ENCODE assay signal across 1 cellular context in genomic region chr19:3990815-3991117, GRCh38.
TF ChIP-seq lines count a peak whose summit lies in the region.

No MANE protein-coding gene starts in this region.

TF ChIP-seq in K562, 482 proteins besides CTCF, POLR2A, EP300 and RAD21 (continued from another document and continues in another):
- TF ChIP-seq UBTF (IDR thresholded peaks at IDR 0.05; ENCODE audit: borderline replicate concordance in 1 of 2, low read depth in 2 of 2, low read length in 2 of 2): no peak
- TF ChIP-seq MCM3 (IDR thresholded peaks at IDR 0.05): no peak
- TF ChIP-seq E2F5 (CRISPR knock-in tag; IDR thresholded peaks at IDR 0.05): no peak
- TF ChIP-seq GABPB2 (CRISPR knock-in tag; conservative IDR thresholded peaks at IDR 0.05): no peak
- no peak for TF ChIP-seq CCNT2 (IDR thresholded peaks at IDR 0.05; ENCODE audit: borderline replicate concordance, extremely low read depth, insufficient read length, low read depth, low read length)
- no peak for TF ChIP-seq POU5F1 (IDR thresholded peaks at IDR 0.05; ENCODE audit: borderline replicate concordance, low read depth, low read length, partially characterized antibody)
- TF ChIP-seq GATAD2A (IDR thresholded peaks at IDR 0.05): no peak
- no peak for TF ChIP-seq JUND (IDR thresholded peaks at IDR 0.05; ENCODE audit: borderline replicate concordance, low read depth, low read length)
- TF ChIP-seq JUND (tag; IDR thresholded peaks at IDR 0.05; ENCODE audit: borderline replicate concordance, low read depth, low read length): no peak
- 0 out of 2 replicates have a peak, but pooled peaks have one; percentile 21 for TF ChIP-seq ZEB2 (IDR thresholded peaks at IDR 0.05)
- TF ChIP-seq KLF6 (CRISPR knock-in tag; IDR thresholded peaks at IDR 0.05; ENCODE audit: borderline replicate concordance): no peak
- no peak for TF ChIP-seq CREM (IDR thresholded peaks at IDR 0.05; ENCODE audit: low read depth)
- no peak for TF ChIP-seq ZNF436 (CRISPR knock-in tag; IDR thresholded peaks at IDR 0.05)
- no peak for TF ChIP-seq ZNF282 (CRISPR knock-in tag; IDR thresholded peaks at IDR 0.05)
- TF ChIP-seq ETV1 (tag; conservative IDR thresholded peaks at IDR 0.05; ENCODE audit: low read depth): no peak
- no peak for TF ChIP-seq SMC3 (conservative IDR thresholded peaks at IDR 0.05; ENCODE audit: insufficient read depth, low read depth, low read length)
- no peak for TF ChIP-seq MBD1 (CRISPR knock-in tag; IDR thresholded peaks at IDR 0.05)
- TF ChIP-seq SNIP1 (IDR thresholded peaks at IDR 0.05; ENCODE audit: low read depth): no peak
- TF ChIP-seq ZNF23 (CRISPR knock-in tag; IDR thresholded peaks at IDR 0.05): no peak
- no peak for TF ChIP-seq ZNF197 (CRISPR knock-in tag; IDR thresholded peaks at IDR 0.05; ENCODE audit: low read depth)
- no peak for TF ChIP-seq PRPF4 (IDR thresholded peaks at IDR 0.05; ENCODE audit: insufficient read depth, low read depth, low read length, poor library complexity, severe bottlenecking)
- no peak for TF ChIP-seq MCM5 (IDR thresholded peaks at IDR 0.05; ENCODE audit: low read depth)
- no peak for TF ChIP-seq KLF13 (tag; IDR thresholded peaks at IDR 0.05; ENCODE audit: borderline replicate concordance, low read depth)
- TF ChIP-seq THAP7 (CRISPR knock-in tag; IDR thresholded peaks at IDR 0.05): no peak
- TF ChIP-seq ELF1 (tag; IDR thresholded peaks at IDR 0.05): no peak
- TF ChIP-seq FOS (IDR thresholded peaks at IDR 0.05; ENCODE audit: extremely low read depth, insufficient read length): no peak
- no peak for TF ChIP-seq MEIS2 (IDR thresholded peaks at IDR 0.05; ENCODE audit: partially characterized antibody)
- no peak for TF ChIP-seq ZBTB9 (CRISPR knock-in tag; IDR thresholded peaks at IDR 0.05)
- TF ChIP-seq EHMT2 (IDR thresholded peaks at IDR 0.05): peak; percentile 46; the same call in 1 of the 2 replicates
- no peak for TF ChIP-seq PML (IDR thresholded peaks at IDR 0.05; ENCODE audit: low read length)
- no peak for TF ChIP-seq FOXP1 (CRISPR knock-in tag; IDR thresholded peaks at IDR 0.05)
- TF ChIP-seq ZSCAN29 (IDR thresholded peaks at IDR 0.05): no peak
- TF ChIP-seq THRA (IDR thresholded peaks at IDR 0.05): no peak
- TF ChIP-seq HIVEP1 (CRISPR knock-in tag; IDR thresholded peaks at IDR 0.05): no peak
- TF ChIP-seq CBFA2T3 (IDR thresholded peaks at IDR 0.05): no peak
- TF ChIP-seq CREB3L1 (IDR thresholded peaks at IDR 0.05; ENCODE audit: borderline replicate concordance, low read depth): no peak
- no peak for TF ChIP-seq CREB3 (tag; conservative IDR thresholded peaks at IDR 0.05; ENCODE audit: low read depth)
- TF ChIP-seq BRD4 (IDR thresholded peaks at IDR 0.05): no peak
- no peak for TF ChIP-seq GTF2B (IDR thresholded peaks at IDR 0.05; ENCODE audit: extremely low read depth, insufficient read length)
- TF ChIP-seq TEAD2 (tag; IDR thresholded peaks at IDR 0.05): no peak
- no peak for TF ChIP-seq RBFOX2 (IDR thresholded peaks at IDR 0.05; ENCODE audit: low read depth, low read length)
- no peak for TF ChIP-seq KAT7 (CRISPR knock-in tag; IDR thresholded peaks at IDR 0.05; ENCODE audit: borderline replicate concordance)
- TF ChIP-seq DLX4 (CRISPR knock-in tag; IDR thresholded peaks at IDR 0.05): no peak
- no peak for TF ChIP-seq SMAD2 (IDR thresholded peaks at IDR 0.05; ENCODE audit: low read depth, low read length)
- 0 out of 2 replicates have a peak, but pooled peaks have one; percentile 2 for TF ChIP-seq KAT8 (IDR thresholded peaks at IDR 0.05; ENCODE audit: low read depth)
- TF ChIP-seq ZNF263 (CRISPR knock-in tag; IDR thresholded peaks at IDR 0.05; ENCODE audit: borderline replicate concordance): no peak
- no peak for TF ChIP-seq ZKSCAN3 (CRISPR knock-in tag; IDR thresholded peaks at IDR 0.05)
- TF ChIP-seq PRDM10 (IDR thresholded peaks at IDR 0.05; ENCODE audit: partially characterized antibody): no peak
- TF ChIP-seq ARID3A (IDR thresholded peaks at IDR 0.05; ENCODE audit: borderline replicate concordance, low read depth, low read length): no peak
